ENCODE assay signal across 17 cellular contexts in the genomic region with DNA sequence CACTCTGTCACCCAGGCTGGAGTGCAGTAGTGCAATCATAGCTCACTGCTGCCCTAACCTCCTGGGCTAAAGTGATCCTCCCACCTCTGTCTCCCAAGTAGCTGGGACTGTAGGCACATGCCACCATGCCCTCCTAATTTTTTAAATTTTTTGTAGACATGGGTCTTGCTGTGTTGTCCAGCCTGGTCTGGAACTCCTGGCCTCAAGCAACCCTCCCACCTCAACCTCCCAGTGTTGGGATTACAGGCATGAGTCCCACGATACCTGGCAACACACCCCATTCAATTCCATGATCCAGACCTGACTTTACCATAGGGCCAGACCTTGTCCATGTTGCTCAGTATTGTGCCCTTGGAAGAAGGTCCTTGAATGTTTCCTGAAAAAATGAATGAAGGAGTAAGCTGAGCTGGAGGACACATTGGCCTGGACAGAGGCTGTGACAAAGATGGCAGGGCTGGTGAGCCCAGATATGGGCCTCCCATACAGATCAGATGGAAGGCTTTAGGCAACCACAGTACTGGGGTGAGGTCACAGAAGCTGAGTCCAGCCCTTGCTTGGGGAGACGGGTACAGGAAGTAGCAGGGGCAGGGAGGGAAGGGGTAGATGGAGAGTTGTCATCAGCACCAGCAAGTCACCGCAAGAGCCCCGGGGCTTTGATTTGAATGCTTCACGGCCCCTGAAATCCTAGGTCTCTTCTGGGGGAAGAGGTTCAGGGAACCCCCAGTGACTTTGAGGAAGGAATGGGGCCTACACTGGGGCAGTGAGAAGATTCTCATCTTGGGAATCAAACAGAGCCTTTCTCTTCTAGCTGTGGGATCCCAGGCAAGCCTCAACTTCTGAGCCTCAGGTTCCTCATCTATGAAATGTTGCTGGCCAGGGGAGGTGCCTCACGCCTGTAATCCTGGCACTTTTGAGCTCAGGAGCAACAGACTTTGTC. TPM values are rescaled to one million over a fixed set of nuclear protein-coding genes. Genes with fewer than 3 reads are reported as not detected.
"Had no signal": no experiment of that assay in that cellular context is flagged by ENCODE, and none has a peak within 500 bp of the region (broad histone marks: within the 10 kb centered on the region; RNA-seq: fewer than 3 reads in every experiment).

No MANE protein-coding gene starts in this region.

- H3K36me3 ChIP-seq: neutrophil, transverse colon had no signal

- H3K9me3 Mint-ChIP-seq: naive thymus-derived CD8-positive, alpha-beta T cell had no signal

- H3K36me3 Mint-ChIP-seq: activated naive CD8-positive, alpha-beta T cell; naive thymus-derived CD8-positive, alpha-beta T cell had no signal

- ATAC-seq: esophagus mucosa; naive thymus-derived CD8-positive, alpha-beta T cell had no signal

- H3K27ac ChIP-seq: neutrophil, skin epidermis, transverse colon had no signal

- DNase-seq: activated effector memory CD4-positive, alpha-beta T cell treated with Interleukin-2 at 50 U/mL for 16 hours; anterior cingulate cortex; glutamatergic neuron; left cardiac atrium; mammary epithelial cell; substantia nigra; transverse colon had no signal

- H3K9me3 ChIP-seq: neutrophil, transverse colon had no signal

- H3K27ac Mint-ChIP-seq: activated naive CD8-positive, alpha-beta T cell; naive thymus-derived CD8-positive, alpha-beta T cell had no signal

RNA-seq across cellular contexts. Expression of a gene that starts 40.1 kb away (rescaled TPM):
- total RNA-seq: activated CD8-positive, alpha-beta memory T cell treated with anti-CD3 and anti-CD28 coated beads for 36 hours; bronchial epithelial cell; chondrocyte; dermis microvascular lymphatic vessel endothelial cell; esophagus mucosa; left cardiac atrium; mammary epithelial cell; mononuclear cell; naive thymus-derived CD8-positive, alpha-beta T cell; transverse colon had no signal
